In the genomic region with DNA sequence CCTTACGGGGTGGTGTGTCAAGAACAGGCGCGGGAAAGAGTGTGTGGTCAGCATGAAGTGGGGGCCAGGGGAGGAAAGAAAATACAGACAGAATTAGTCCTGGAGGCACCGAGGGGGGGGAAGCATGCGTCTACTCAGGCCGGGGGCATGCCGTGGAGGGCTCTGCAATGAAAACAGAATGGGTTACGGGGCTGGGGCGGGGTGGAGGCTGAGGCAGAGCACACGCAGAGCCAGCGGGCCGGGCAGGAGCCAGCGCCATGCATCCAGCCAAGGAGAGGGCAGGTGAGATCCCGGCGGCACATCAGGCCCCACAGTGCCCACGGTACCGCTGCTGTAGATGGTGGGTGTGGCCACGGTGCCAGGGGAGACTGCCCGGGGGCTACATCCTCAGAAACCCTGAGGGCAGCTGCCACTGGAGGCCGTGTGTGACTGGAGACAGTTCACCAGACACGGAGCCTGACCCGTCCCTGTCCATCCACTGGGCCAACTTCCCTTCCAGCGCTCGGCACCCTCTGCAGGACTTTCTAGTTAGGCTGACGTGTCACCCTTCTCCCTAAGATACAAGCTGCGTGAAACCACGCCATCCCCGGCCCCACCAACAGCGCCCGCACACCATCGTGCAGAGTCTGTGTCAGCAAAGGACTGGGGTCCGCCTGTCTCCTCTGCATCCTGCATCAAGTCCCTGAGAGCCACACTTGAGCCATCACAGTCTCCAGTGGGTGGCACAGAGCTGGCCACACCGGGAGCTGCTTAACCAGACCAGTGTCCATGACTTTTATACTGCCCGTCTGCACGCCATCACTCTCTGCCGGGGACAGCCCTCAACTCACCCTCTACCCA, we compare ENCODE assay signal across 24 cellular contexts.
A peak's percentile ranks its signal among the peaks of the same experiment; 100 is the strongest.
DNase-seq lines count a peak whose midpoint lies in the region; ATAC-seq and TF ChIP-seq lines count a peak whose summit lies in the region.
"Had no signal": no experiment of that assay in that cellular context is flagged by ENCODE, and none has a peak within 500 bp of the region (broad histone marks: within the 10 kb centered on the region; RNA-seq: fewer than 3 reads in every experiment).

No MANE protein-coding gene starts in this region.

- TF ChIP-seq CTCF in osteocyte (IDR thresholded peaks at IDR 0.05) (no peak), vagina (IDR thresholded peaks at IDR 0.05) (no peak)

- no peak overlapping the region for H3K27ac Mint-ChIP-seq in stimulated activated naive CD8-positive, alpha-beta T cell treated with anti-CD3 and anti-CD28 coated beads, Interleukin-15, amount 100 ng/mL, for 72 hours
- no peak overlapping the region for H3K27ac Mint-ChIP-seq in osteocyte (ENCODE audit: unreplicated experiment)
- H3K27ac Mint-ChIP-seq: CD8-positive, alpha-beta memory T cell had no signal

- H3K4me3 Mint-ChIP-seq in stimulated activated naive CD8-positive, alpha-beta T cell treated with anti-CD3 and anti-CD28 coated beads, Interleukin-15, amount 100 ng/mL, for 72 hours, result no peak overlapping the region
- H3K4me3 Mint-ChIP-seq in osteocyte (ENCODE audit: unreplicated experiment), result no peak overlapping the region
- H3K4me3 Mint-ChIP-seq: CD8-positive, alpha-beta memory T cell had no signal

- H3K27me3 Mint-ChIP-seq in stimulated activated naive CD8-positive, alpha-beta T cell treated with anti-CD3 and anti-CD28 coated beads, Interleukin-15, amount 100 ng/mL, for 72 hours, result no peaks in the 10 kb centered on the region
- no peaks in the 10 kb centered on the region for H3K27me3 Mint-ChIP-seq in osteocyte (ENCODE audit: unreplicated experiment)

- H3K4me1 ChIP-seq in vagina, result no peaks in the 10 kb centered on the region

- H3K36me3 ChIP-seq in vagina, result no peaks in the 10 kb centered on the region

- no peak for DNase-seq in stimulated activated naive CD8-positive, alpha-beta T cell treated with anti-CD3 and anti-CD28 coated beads, Interleukin-15, amount 100 ng/mL, for 72 hours
- no peak for DNase-seq in stimulated activated naive CD8-positive, alpha-beta T cell treated with anti-CD3 and anti-CD28 coated beads, Interleukin-15, Interleukin-2, amounts not matched to agents 100 U/mL and 50 U/mL, for 24 hours
- peak; percentile 84 for DNase-seq in mesenteric fat pad (ENCODE audit: low spot score)
- DNase-seq in osteocyte (ENCODE audit: extremely low spot score, unreplicated experiment), result peak; percentile 77
- peak; percentile 84 to 85 for DNase-seq in vagina (ENCODE audit: extremely low spot score in 2 of 2)
- no peak for DNase-seq in midbrain (lab: John Stamatoyannopoulos, UW)
- no peak for DNase-seq in NCI-H526 treated with DMSO at 0.1 percent for 48 hours (lab: John Stamatoyannopoulos, UW)
- DNase-seq: Calu3; CD8-positive, alpha-beta memory T cell; GDM1; GM23248; HCEC 1CT; KBM-7; MM.1S; NCI-H1048; NCI-H1417 treated with DMSO at 0.1 percent for 48 hours; NCI-H187; NCI-H510A; NCI-H748 treated with DMSO at 0.1 percent for 48 hours; PC-9; SHP77 treated with DMSO at 0.1 percent for 48 hours had no signal

- no peak overlapping the region for H3K27ac ChIP-seq in vagina
- H3K27ac ChIP-seq: C4-2B, GM23248, PC-9, RWPE1 had no signal

- peak; percentile 8 for ATAC-seq in stimulated activated naive CD8-positive, alpha-beta T cell treated with anti-CD3 and anti-CD28 coated beads, Interleukin-15, amount 100 ng/mL, for 72 hours
- ATAC-seq in stimulated activated naive CD8-positive, alpha-beta T cell treated with anti-CD3 and anti-CD28 coated beads, Interleukin-15, Interleukin-2, amounts not matched to agents 100 U/mL and 50 U/mL, for 24 hours, result no peak
- no peak for ATAC-seq in GM18858 (IDR thresholded peaks at IDR 0.05; ENCODE audit: unreplicated experiment)

- intact Hi-C loops in vagina (cut with DNase I), result no loop called here

- H3K9me3 ChIP-seq in vagina, result no peaks in the 10 kb centered on the region

- no peak for TF ChIP-seq POLR2A in vagina (IDR thresholded peaks at IDR 0.05)

- no peaks in the 10 kb centered on the region for H3K9me3 Mint-ChIP-seq in stimulated activated naive CD8-positive, alpha-beta T cell treated with anti-CD3 and anti-CD28 coated beads, Interleukin-15, amount 100 ng/mL, for 72 hours
- no peaks in the 10 kb centered on the region for H3K9me3 Mint-ChIP-seq in osteocyte (ENCODE audit: unreplicated experiment)

- no peaks in the 10 kb centered on the region for H3K36me3 Mint-ChIP-seq in osteocyte (ENCODE audit: unreplicated experiment)
- H3K36me3 Mint-ChIP-seq: CD8-positive, alpha-beta memory T cell had no signal

- H3K4me3 ChIP-seq in vagina, result no peak overlapping the region
- H3K4me3 ChIP-seq: GM23248, PC-9 had no signal

- no peaks in the 10 kb centered on the region for H3K4me1 Mint-ChIP-seq in stimulated activated naive CD8-positive, alpha-beta T cell treated with anti-CD3 and anti-CD28 coated beads, Interleukin-15, amount 100 ng/mL, for 72 hours
- no peaks in the 10 kb centered on the region for H3K4me1 Mint-ChIP-seq in osteocyte (ENCODE audit: unreplicated experiment)
- H3K4me1 Mint-ChIP-seq: CD8-positive, alpha-beta memory T cell had no signal

- no peaks in the 10 kb centered on the region for H3K27me3 ChIP-seq in vagina

Comparison
In these comparisons a context has a peak if more than half of its experiments do, and no peak if none do; other contexts are left out.
1. DNase-seq: peak in mesenteric fat pad (single experiment), osteocyte (single experiment) and vagina (2 of 2); none in stimulated activated naive CD8-positive, alpha-beta T cell treated with anti-CD3 and anti-CD28 coated beads, Interleukin-15, amount 100 ng/mL, for 72 hours (0 of 2), stimulated activated naive CD8-positive, alpha-beta T cell treated with anti-CD3 and anti-CD28 coated beads, Interleukin-15, Interleukin-2, amounts not matched to agents 100 U/mL and 50 U/mL, for 24 hours (single experiment), midbrain (single experiment) and NCI-H526 treated with DMSO at 0.1 percent for 48 hours (single experiment).